29 cellular contexts compared by ENCODE assay signal in the genomic region with DNA sequence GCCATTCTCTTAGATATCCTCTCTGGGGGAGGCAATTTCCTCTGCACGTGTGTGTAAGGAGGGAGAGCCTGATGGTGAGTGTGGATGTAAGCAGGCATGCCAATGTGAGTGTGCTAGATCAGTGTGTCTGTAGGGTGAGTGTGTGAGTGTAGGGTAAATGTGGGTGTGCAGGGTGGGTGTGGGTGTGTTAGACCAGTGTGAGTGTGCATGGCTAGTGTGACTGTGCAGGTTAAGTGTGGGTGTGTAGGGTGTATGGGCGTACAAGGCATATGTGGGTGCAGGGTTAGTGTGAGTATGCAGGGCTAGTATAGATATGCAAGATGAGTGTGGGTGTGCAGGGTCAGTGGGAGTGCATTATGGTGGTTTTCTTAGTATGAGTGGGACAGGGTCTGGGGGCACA. TPM values are rescaled to one million over a fixed set of nuclear protein-coding genes. Genes with fewer than 3 reads are reported as not detected.
"Had no signal": no experiment of that assay in that cellular context is flagged by ENCODE, and none has a peak within 500 bp of the region (broad histone marks: within the 10 kb centered on the region; RNA-seq: fewer than 3 reads in every experiment).

No MANE protein-coding gene starts in this region.

- H3K9me3 ChIP-seq: adrenal gland, ascending aorta, heart left ventricle, spleen, thyroid gland, upper lobe of left lung, vagina had no signal

- H3K9me3 Mint-ChIP-seq: activated naive CD4-positive, alpha-beta T cell treated with anti-CD3 and anti-CD28 coated beads for 36 hours; activated naive CD8-positive, alpha-beta T cell treated with anti-CD3 and anti-CD28 coated beads for 36 hours; endodermal cell; immature natural killer cell; mesothelial cell of epicardium; natural killer cell; neural progenitor cell; stimulated activated naive CD8-positive, alpha-beta T cell treated with anti-CD3 and anti-CD28 coated beads, Interleukin-15, amount 100 ng/mL, for 72 hours; T-helper 2 cell treated with Interferon-gamma antibody and Interleukin-4, amounts not matched to agents 5 μg/mL and 100 μg/mL, for 36 hours had no signal

- H3K27ac Mint-ChIP-seq: activated naive CD4-positive, alpha-beta T cell treated with anti-CD3 and anti-CD28 coated beads for 36 hours; activated naive CD8-positive, alpha-beta T cell treated with anti-CD3 and anti-CD28 coated beads for 36 hours; endodermal cell; immature natural killer cell; mesothelial cell of epicardium; natural killer cell; neural progenitor cell; T-helper 2 cell treated with Interferon-gamma antibody and Interleukin-4, amounts not matched to agents 5 μg/mL and 100 μg/mL, for 36 hours had no signal

- FAIRE-seq: kidney had no signal

- H3K4me1 Mint-ChIP-seq: activated naive CD8-positive, alpha-beta T cell treated with anti-CD3 and anti-CD28 coated beads for 36 hours; endodermal cell; immature natural killer cell; mesothelial cell of epicardium; natural killer cell; neural progenitor cell; stimulated activated naive CD8-positive, alpha-beta T cell treated with anti-CD3 and anti-CD28 coated beads, Interleukin-15, amount 100 ng/mL, for 72 hours had no signal

- H3K27ac ChIP-seq: adrenal gland, ascending aorta, heart left ventricle, neural progenitor cell, spleen, thyroid gland, upper lobe of left lung, vagina had no signal

- H3K4me3 Mint-ChIP-seq: activated naive CD4-positive, alpha-beta T cell treated with anti-CD3 and anti-CD28 coated beads for 36 hours; activated naive CD8-positive, alpha-beta T cell treated with anti-CD3 and anti-CD28 coated beads for 36 hours; endodermal cell; immature natural killer cell; mesothelial cell of epicardium; natural killer cell; neural progenitor cell; stimulated activated naive CD8-positive, alpha-beta T cell treated with anti-CD3 and anti-CD28 coated beads, Interleukin-15, amount 100 ng/mL, for 72 hours; T-helper 2 cell treated with Interferon-gamma antibody and Interleukin-4, amounts not matched to agents 5 μg/mL and 100 μg/mL, for 36 hours had no signal

- H3K4me1 ChIP-seq: adrenal gland, ascending aorta, heart left ventricle, neural progenitor cell, thyroid gland, upper lobe of left lung, vagina had no signal

- H3K4me3 ChIP-seq: adrenal gland, ascending aorta, heart left ventricle, neural progenitor cell, spleen, thyroid gland, upper lobe of left lung, vagina had no signal

- H3K4me2 ChIP-seq: neural progenitor cell had no signal

- H3K27me3 ChIP-seq: adrenal gland, ascending aorta, spleen, thyroid gland, upper lobe of left lung, vagina had no signal

- H3K36me3 Mint-ChIP-seq: activated naive CD8-positive, alpha-beta T cell treated with anti-CD3 and anti-CD28 coated beads for 36 hours; immature natural killer cell; mesothelial cell of epicardium; natural killer cell; neural progenitor cell had no signal

- H3K9ac ChIP-seq: neural progenitor cell had no signal

- H3K36me3 ChIP-seq: adrenal gland, ascending aorta, heart left ventricle, neural progenitor cell, spleen, thyroid gland, upper lobe of left lung, vagina had no signal

- H2AFZ ChIP-seq: neural progenitor cell had no signal

- DNase-seq: activated CD4-positive, alpha-beta T cell treated with anti-CD3 and anti-CD28 coated beads for 4 hours; activated CD4-positive, alpha-beta T cell treated with anti-CD3 and anti-CD28 coated beads, Interleukin-2, amount 50 U/mL, for 4 hours; activated effector memory CD4-positive, alpha-beta T cell treated with anti-CD3 and anti-CD28 coated beads, Interleukin-2, amount 50 U/mL, for 16 hours; activated naive CD4-positive, alpha-beta T cell treated with anti-CD3 and anti-CD28 coated beads for 36 hours; activated naive CD8-positive, alpha-beta T cell treated with anti-CD3 and anti-CD28 coated beads for 36 hours; adrenal gland; central memory CD4-positive, alpha-beta T cell; endodermal cell; foreskin fibroblast; heart left ventricle; hypothalamus; immature natural killer cell; kidney; left colon; natural killer cell; right cardiac atrium; spleen; stimulated activated CD4-positive, alpha-beta T cell treated with anti-CD3 and anti-CD28 coated beads, Interleukin-2, amount 100 ng/mL, for 48 hours; stimulated activated naive CD8-positive, alpha-beta T cell treated with anti-CD3 and anti-CD28 coated beads, Interleukin-15, amount 100 ng/mL, for 72 hours; substantia nigra; T-helper 1 cell; thyroid gland; upper lobe of left lung had no signal

- ATAC-seq: esophagus mucosa; heart left ventricle; left colon; natural killer cell; right cardiac atrium; stimulated activated naive CD8-positive, alpha-beta T cell treated with anti-CD3 and anti-CD28 coated beads, Interleukin-15, amount 100 ng/mL, for 72 hours had no signal

RNA-seq across cellular contexts. Expression of a gene that starts 48.4 kb away (rescaled TPM):
- total RNA-seq: activated naive CD4-positive, alpha-beta T cell treated with anti-CD3 and anti-CD28 coated beads for 36 hours; activated naive CD8-positive, alpha-beta T cell treated with anti-CD3 and anti-CD28 coated beads for 36 hours; ascending aorta; mesothelial cell of epicardium; natural killer cell had no signal
- polyA plus RNA-seq: immature natural killer cell had no signal
